Comparison of ENCODE assay signal across 8 cellular contexts in the genomic region with DNA sequence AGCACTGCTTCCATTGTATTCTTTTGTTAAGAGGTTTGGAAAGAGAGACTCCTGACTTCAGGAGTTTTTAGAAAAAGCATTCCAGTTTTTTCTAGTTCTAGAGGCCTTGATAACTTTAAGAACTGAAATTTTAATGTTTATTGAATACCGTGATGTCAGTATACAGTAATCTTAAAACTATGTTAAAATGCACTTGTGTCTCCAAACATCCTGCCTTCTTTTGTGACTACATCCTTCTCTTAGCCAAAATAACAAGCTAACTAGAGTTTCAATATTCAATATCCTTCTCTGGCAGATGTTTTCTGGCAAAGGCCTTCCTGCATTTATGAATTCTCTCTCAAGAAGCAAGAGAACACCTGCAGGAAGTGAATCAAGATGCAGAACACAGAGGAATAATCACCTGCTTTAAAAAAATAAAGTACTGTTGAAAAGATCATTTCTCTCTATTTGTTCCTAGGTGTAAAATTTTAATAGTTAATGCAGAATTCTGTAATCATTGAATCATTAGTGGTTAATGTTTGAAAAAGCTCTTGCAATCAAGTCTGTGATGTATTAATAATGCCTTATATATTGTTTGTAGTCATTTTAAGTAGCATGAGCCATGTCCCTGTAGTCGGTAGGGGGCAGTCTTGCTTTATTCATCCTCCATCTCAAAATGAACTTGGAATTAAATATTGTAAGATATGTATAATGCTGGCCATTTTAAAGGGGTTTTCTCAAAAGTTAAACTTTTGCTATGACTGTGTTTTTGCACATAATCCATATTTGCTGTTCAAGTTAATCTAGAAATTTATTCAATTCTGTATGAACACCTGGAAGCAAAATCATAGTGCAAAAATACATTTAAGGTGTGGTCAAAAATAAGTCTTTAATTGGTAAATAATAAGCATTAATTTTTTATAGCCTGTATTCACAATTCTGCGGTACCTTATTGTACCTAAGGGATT. TPM values are rescaled to one million over a fixed set of nuclear protein-coding genes. Genes with fewer than 3 reads are reported as not detected.
DNase-seq lines count a peak whose midpoint lies in the region; ATAC-seq and TF ChIP-seq lines count a peak whose summit lies in the region.

No MANE protein-coding gene starts in this region.

- no peaks in the 10 kb centered on the region for H3K27me3 Mint-ChIP-seq in activated naive CD8-positive, alpha-beta T cell treated with anti-CD3 and anti-CD28 coated beads for 36 hours

- TF ChIP-seq CTCF in cardiac muscle cell (IDR thresholded peaks at IDR 0.05; ENCODE audit: low read depth, low read length) (peak; percentile 79), gastrocnemius medialis (IDR thresholded peaks at IDR 0.05 in 4 of 5, conservative IDR thresholded peaks at IDR 0.05 in 1 of 5) (peak; percentile 59 to 85 (median 64))

- TF ChIP-seq POLR2A in gastrocnemius medialis (IDR thresholded peaks at IDR 0.05), result no peak

- in situ Hi-C loops in gastrocnemius medialis (cut with MboI; ENCODE audit: low sequenced_read_pairs in 4 of 4), result loop anchor here in 3 of 4 donors (10.0 to 25.0 kb wide), 3 partner anchors 403 to 536 kb away; partner anchors contain the start of gene FGF1 (in 1 of the 3)

- peaks cover 11% of the 10 kb centered on the region for H3K36me3 ChIP-seq in cardiac muscle cell
- H3K36me3 ChIP-seq in gastrocnemius medialis, result peaks cover 0 to 16% of the 10 kb centered on the region in 2 donors

- no peak for ATAC-seq in gastrocnemius medialis
- no peak for ATAC-seq in HG03571 (IDR thresholded peaks at IDR 0.05; ENCODE audit: unreplicated experiment)
- no peak for ATAC-seq in HG03139 (IDR thresholded peaks at IDR 0.05; ENCODE audit: unreplicated experiment)

- H3K4me1 Mint-ChIP-seq in activated naive CD8-positive, alpha-beta T cell treated with anti-CD3 and anti-CD28 coated beads for 36 hours, result peaks cover 22% of the 10 kb centered on the region

- no peak overlapping the region for H3K4me3 ChIP-seq in cardiac muscle cell
- H3K4me3 ChIP-seq in gastrocnemius medialis, result no peak overlapping the region

- no peaks in the 10 kb centered on the region for H3K9me3 Mint-ChIP-seq in activated naive CD8-positive, alpha-beta T cell treated with anti-CD3 and anti-CD28 coated beads for 36 hours

- intact Hi-C loops in gastrocnemius medialis (cut with DNase I; ENCODE audit: low total_unique reads), result loop anchor here (2.0 kb wide), 1 partner anchor 397 kb away; no protein-coding TSS in a partner anchor

- no peak overlapping the region for H3K4me3 Mint-ChIP-seq in activated naive CD8-positive, alpha-beta T cell treated with anti-CD3 and anti-CD28 coated beads for 36 hours

- DNase-seq in COR-L47 (lab: John Stamatoyannopoulos, UW) (peak; percentile 30), HT1080 (ENCODE audit: low read depth) (peak; percentile 69), SHP77 (lab: John Stamatoyannopoulos, UW) (peak; percentile 31 to 55), cardiac muscle cell (ENCODE audit: low read depth in 1 of 2, low spot score in 1 of 2) (peak; percentile 74 to 91), gastrocnemius medialis (no peak)
- DNase-seq in activated naive CD8-positive, alpha-beta T cell treated with anti-CD3 and anti-CD28 coated beads for 36 hours, result peak; percentile 20

- H3K27me3 ChIP-seq in cardiac muscle cell (no peaks in the 10 kb centered on the region), gastrocnemius medialis (no peaks in the 10 kb centered on the region)

- no peak overlapping the region for H3K27ac Mint-ChIP-seq in activated naive CD8-positive, alpha-beta T cell treated with anti-CD3 and anti-CD28 coated beads for 36 hours

- H3K9me3 ChIP-seq in cardiac muscle cell (ENCODE audit: low read depth), result no peaks in the 10 kb centered on the region
- H3K9me3 ChIP-seq in gastrocnemius medialis, result no peaks in the 10 kb centered on the region

- peaks cover 3% of the 10 kb centered on the region for H3K4me1 ChIP-seq in cardiac muscle cell (ENCODE audit: low read depth)
- no peaks in the 10 kb centered on the region for H3K4me1 ChIP-seq in gastrocnemius medialis

- no peak overlapping the region for H3K27ac ChIP-seq in cardiac muscle cell
- H3K27ac ChIP-seq in gastrocnemius medialis, result no peak overlapping the region

- H3K36me3 Mint-ChIP-seq in activated naive CD8-positive, alpha-beta T cell treated with anti-CD3 and anti-CD28 coated beads for 36 hours, result peaks cover 27% of the 10 kb centered on the region

RNA-seq across cellular contexts. Expression of gene NDFIP1, which starts 43.1 kb away (rescaled TPM):
- 45.7 and 72.5 TPM in 2 replicates for total RNA-seq in HT1080 (2014; rRNA removed; shearing (Covaris generic))
- polyA plus RNA-seq in HT1080 (2015; cell fraction: cytosol; rRNA removed), result 50.2 and 57.5 TPM in 2 replicates
- 30.7 and 37.7 TPM in 2 replicates for polyA plus RNA-seq in HT1080 (2015; cell fraction: nucleus; rRNA removed)
- total RNA-seq in activated naive CD8-positive, alpha-beta T cell treated with anti-CD3 and anti-CD28 coated beads for 36 hours, result 100 to 1,000 TPM in 1 of 2 experiments, 10 to 100 TPM in 1; 97.3 to 100 TPM
- 83.5 and 134 TPM in 2 replicates for total RNA-seq in cardiac muscle cell
- 78.0 and 84.9 TPM in 2 replicates for polyA plus RNA-seq in cardiac muscle cell
- total RNA-seq in gastrocnemius medialis, result 10 to 100 TPM; 37.1 to 63.5 (median 42.5) TPM

Comparison
In these comparisons a context has a peak if more than half of its experiments do, and no peak if none do; other contexts are left out.
1. DNase-seq: peak in COR-L47 (single experiment), HT1080 (single experiment), SHP77 (2 of 2), activated naive CD8-positive, alpha-beta T cell treated with anti-CD3 and anti-CD28 coated beads for 36 hours (single experiment) and cardiac muscle cell (2 of 2); none in gastrocnemius medialis (0 of 2).